In the genomic region with DNA sequence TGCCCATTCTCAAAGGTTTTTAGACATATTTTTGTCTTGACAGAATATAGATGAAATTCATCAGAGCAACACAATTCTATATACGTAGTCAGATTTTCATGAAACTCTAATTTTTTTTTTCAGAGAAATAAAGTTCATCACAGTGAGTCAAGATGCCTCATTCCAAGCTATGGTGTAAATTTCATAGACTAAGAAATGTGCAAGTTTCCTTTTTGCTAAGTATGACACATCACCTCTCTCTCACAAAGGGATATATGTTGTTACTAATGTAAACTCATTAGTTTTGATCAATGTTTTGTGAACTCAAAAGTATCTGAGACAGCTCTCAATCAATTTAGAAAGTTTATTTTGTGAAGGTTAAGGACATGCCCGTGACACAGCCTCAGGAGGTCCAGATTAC, we compare ENCODE assay signal across 17 cellular contexts.
A peak's percentile ranks its signal among the peaks of the same experiment; 100 is the strongest.
DNase-seq lines count a peak whose midpoint lies in the region; ATAC-seq and TF ChIP-seq lines count a peak whose summit lies in the region.
"Had no signal": no experiment of that assay in that cellular context is flagged by ENCODE, and none has a peak within 500 bp of the region (broad histone marks: within the 10 kb centered on the region; RNA-seq: fewer than 3 reads in every experiment).

No MANE protein-coding gene starts in this region.

- CTCF ChIA-PET in activated CD8-positive, alpha-beta T cell treated with anti-CD3 and anti-CD28 coated beads for 36 hours (lab: Charles Lee), result no interaction called here
- CTCF ChIA-PET in activated CD8-positive, alpha-beta T cell treated with anti-CD3 and anti-CD28 coated beads, Interleukin-2, amount 10 ng/mL, durations not matched to agents 7 days and 5 days (lab: Charles Lee), result no interaction called here
- CTCF ChIA-PET in RWPE1 (lab: Yijun Ruan, JAX), result no interaction called here
- CTCF ChIA-PET in activated CD8-positive, alpha-beta memory T cell treated with anti-CD3 and anti-CD28 coated beads, Interleukin-2, amount 10 ng/mL, durations not matched to agents 7 days and 5 days (lab: Charles Lee), result no interaction called here

- intact Hi-C loops in activated CD8-positive, alpha-beta T cell treated with anti-CD3 and anti-CD28 coated beads for 36 hours (cut with micrococcal nuclease), result no loop called here

- no peak overlapping the region for H3K4me3 Mint-ChIP-seq in activated CD8-positive, alpha-beta T cell treated with anti-CD3 and anti-CD28 coated beads for 36 hours
- no peak overlapping the region for H3K4me3 Mint-ChIP-seq in activated CD8-positive, alpha-beta T cell treated with anti-CD3 and anti-CD28 coated beads, Interleukin-2, amount 10 ng/mL, durations not matched to agents 7 days and 5 days
- peak overlapping the region; percentile 50 for H3K4me3 Mint-ChIP-seq in stimulated activated effector memory CD8-positive, alpha-beta T cell treated with anti-CD3 and anti-CD28 coated beads, Interleukin-12 subunit alpha, Interleukin-12 subunit beta, amount 100 ng/mL, for 72 hours
- H3K4me3 Mint-ChIP-seq in activated CD8-positive, alpha-beta memory T cell treated with anti-CD3 and anti-CD28 coated beads, Interleukin-2, amount 10 ng/mL, durations not matched to agents 7 days and 5 days, result no peak overlapping the region

- TF ChIP-seq CTCF in activated CD8-positive, alpha-beta T cell treated with anti-CD3 and anti-CD28 coated beads for 36 hours (IDR thresholded peaks at IDR 0.05), result no peak
- TF ChIP-seq CTCF in RWPE1 (conservative IDR thresholded peaks at IDR 0.05; ENCODE audit: low read depth), result no peak

- ATAC-seq in activated CD8-positive, alpha-beta T cell treated with anti-CD3 and anti-CD28 coated beads for 36 hours, result peak; percentile 87
- ATAC-seq in activated CD8-positive, alpha-beta T cell treated with anti-CD3 and anti-CD28 coated beads, Interleukin-2, amount 10 ng/mL, durations not matched to agents 7 days and 5 days, result no peak
- ATAC-seq in stimulated activated effector memory CD8-positive, alpha-beta T cell treated with anti-CD3 and anti-CD28 coated beads, Interleukin-12 subunit alpha, Interleukin-12 subunit beta, amount 100 ng/mL, for 72 hours, result peak; percentile 97
- no peak for ATAC-seq in activated CD8-positive, alpha-beta memory T cell treated with anti-CD3 and anti-CD28 coated beads, Interleukin-2, amount 10 ng/mL, durations not matched to agents 7 days and 5 days
- ATAC-seq in GM18511 (IDR thresholded peaks at IDR 0.05; ENCODE audit: unreplicated experiment), result no peak
- no peak for ATAC-seq in HG02852 (IDR thresholded peaks at IDR 0.05; ENCODE audit: unreplicated experiment)
- ATAC-seq: HepG2, Right ventricle myocardium inferior, upper lobe of right lung had no signal

- no peaks in the 10 kb centered on the region for H3K27me3 Mint-ChIP-seq in activated CD8-positive, alpha-beta T cell treated with anti-CD3 and anti-CD28 coated beads for 36 hours
- H3K27me3 Mint-ChIP-seq in activated CD8-positive, alpha-beta T cell treated with anti-CD3 and anti-CD28 coated beads, Interleukin-2, amount 10 ng/mL, durations not matched to agents 7 days and 5 days (ENCODE audit: low read depth), result no peaks in the 10 kb centered on the region
- no peaks in the 10 kb centered on the region for H3K27me3 Mint-ChIP-seq in activated CD8-positive, alpha-beta memory T cell treated with anti-CD3 and anti-CD28 coated beads, Interleukin-2, amount 10 ng/mL, durations not matched to agents 7 days and 5 days

- DNase-seq in activated CD8-positive, alpha-beta T cell treated with anti-CD3 and anti-CD28 coated beads for 36 hours, result no peak
- no peak for DNase-seq in activated CD8-positive, alpha-beta T cell treated with anti-CD3 and anti-CD28 coated beads, Interleukin-2, amount 10 ng/mL, durations not matched to agents 7 days and 5 days
- peak; percentile 41 for DNase-seq in RWPE1 (ENCODE audit: low spot score)
- peak; percentile 22 for DNase-seq in epithelial cell of prostate (ENCODE audit: low read depth, low spot score)
- DNase-seq in stimulated activated effector memory CD8-positive, alpha-beta T cell treated with anti-CD3 and anti-CD28 coated beads, Interleukin-12 subunit alpha, Interleukin-12 subunit beta, amount 100 ng/mL, for 72 hours (ENCODE audit: low spot score in 2 of 2), result no peak
- DNase-seq in activated CD8-positive, alpha-beta memory T cell treated with anti-CD3 and anti-CD28 coated beads, Interleukin-2, amount 10 ng/mL, durations not matched to agents 7 days and 5 days, result no peak
- DNase-seq: ACHN; Calu3; NCI-H1105 treated with DMSO at 0.1 percent for 48 hours; NCI-H526; stimulated activated CD4-positive, alpha-beta T cell treated with anti-CD3 and anti-CD28 coated beads, Interleukin-15, amount 100 ng/mL, for 24 hours; upper lobe of right lung had no signal

- POLR2A ChIA-PET in activated CD8-positive, alpha-beta T cell treated with anti-CD3 and anti-CD28 coated beads for 36 hours (lab: Charles Lee), result no interaction called here
- POLR2A ChIA-PET in activated CD8-positive, alpha-beta T cell treated with anti-CD3 and anti-CD28 coated beads, Interleukin-2, amount 10 ng/mL, durations not matched to agents 7 days and 5 days (lab: Charles Lee), result no interaction called here
- POLR2A ChIA-PET in RWPE1 (lab: Yijun Ruan, JAX; ENCODE audit: low non-redundant PET), result no interaction called here

- H3K9me3 Mint-ChIP-seq in activated CD8-positive, alpha-beta T cell treated with anti-CD3 and anti-CD28 coated beads for 36 hours, result no peaks in the 10 kb centered on the region
- no peaks in the 10 kb centered on the region for H3K9me3 Mint-ChIP-seq in activated CD8-positive, alpha-beta T cell treated with anti-CD3 and anti-CD28 coated beads, Interleukin-2, amount 10 ng/mL, durations not matched to agents 7 days and 5 days (ENCODE audit: insufficient read depth)
- H3K9me3 Mint-ChIP-seq in stimulated activated effector memory CD8-positive, alpha-beta T cell treated with anti-CD3 and anti-CD28 coated beads, Interleukin-12 subunit alpha, Interleukin-12 subunit beta, amount 100 ng/mL, for 72 hours, result no peaks in the 10 kb centered on the region
- H3K9me3 Mint-ChIP-seq in activated CD8-positive, alpha-beta memory T cell treated with anti-CD3 and anti-CD28 coated beads, Interleukin-2, amount 10 ng/mL, durations not matched to agents 7 days and 5 days (ENCODE audit: low read depth), result no peaks in the 10 kb centered on the region

- peak overlapping the region; percentile 63 for H3K27ac Mint-ChIP-seq in activated CD8-positive, alpha-beta T cell treated with anti-CD3 and anti-CD28 coated beads for 36 hours
- H3K27ac Mint-ChIP-seq in activated CD8-positive, alpha-beta T cell treated with anti-CD3 and anti-CD28 coated beads, Interleukin-2, amount 10 ng/mL, durations not matched to agents 7 days and 5 days, result no peak overlapping the region
- peak overlapping the region; percentile 91 for H3K27ac Mint-ChIP-seq in stimulated activated effector memory CD8-positive, alpha-beta T cell treated with anti-CD3 and anti-CD28 coated beads, Interleukin-12 subunit alpha, Interleukin-12 subunit beta, amount 100 ng/mL, for 72 hours
- H3K27ac Mint-ChIP-seq in activated CD8-positive, alpha-beta memory T cell treated with anti-CD3 and anti-CD28 coated beads, Interleukin-2, amount 10 ng/mL, durations not matched to agents 7 days and 5 days, result no peak overlapping the region

- no peaks in the 10 kb centered on the region for H3K36me3 Mint-ChIP-seq in activated CD8-positive, alpha-beta T cell treated with anti-CD3 and anti-CD28 coated beads for 36 hours (ENCODE audit: low read depth)
- H3K36me3 Mint-ChIP-seq in activated CD8-positive, alpha-beta T cell treated with anti-CD3 and anti-CD28 coated beads, Interleukin-2, amount 10 ng/mL, durations not matched to agents 7 days and 5 days (ENCODE audit: low read depth), result no peaks in the 10 kb centered on the region
- no peaks in the 10 kb centered on the region for H3K36me3 Mint-ChIP-seq in stimulated activated effector memory CD8-positive, alpha-beta T cell treated with anti-CD3 and anti-CD28 coated beads, Interleukin-12 subunit alpha, Interleukin-12 subunit beta, amount 100 ng/mL, for 72 hours
- H3K36me3 Mint-ChIP-seq in activated CD8-positive, alpha-beta memory T cell treated with anti-CD3 and anti-CD28 coated beads, Interleukin-2, amount 10 ng/mL, durations not matched to agents 7 days and 5 days, result no peaks in the 10 kb centered on the region

- H3K4me1 Mint-ChIP-seq in activated CD8-positive, alpha-beta T cell treated with anti-CD3 and anti-CD28 coated beads for 36 hours (ENCODE audit: low read depth), result peaks cover 19% of the 10 kb centered on the region
- no peaks in the 10 kb centered on the region for H3K4me1 Mint-ChIP-seq in activated CD8-positive, alpha-beta T cell treated with anti-CD3 and anti-CD28 coated beads, Interleukin-2, amount 10 ng/mL, durations not matched to agents 7 days and 5 days (ENCODE audit: low read depth)
- H3K4me1 Mint-ChIP-seq in stimulated activated effector memory CD8-positive, alpha-beta T cell treated with anti-CD3 and anti-CD28 coated beads, Interleukin-12 subunit alpha, Interleukin-12 subunit beta, amount 100 ng/mL, for 72 hours, result peaks cover 23% of the 10 kb centered on the region
- peaks cover 17% of the 10 kb centered on the region for H3K4me1 Mint-ChIP-seq in activated CD8-positive, alpha-beta memory T cell treated with anti-CD3 and anti-CD28 coated beads, Interleukin-2, amount 10 ng/mL, durations not matched to agents 7 days and 5 days

- H3K27ac ChIP-seq in RWPE1 (no peak overlapping the region), epithelial cell of prostate (peak overlapping the region; percentile 63)
- H3K27ac ChIP-seq: parathyroid adenoma, upper lobe of right lung had no signal

Comparison
In these comparisons a context has a peak if more than half of its experiments do, and no peak if none do; other contexts are left out.
1. ATAC-seq: peak in activated CD8-positive, alpha-beta T cell treated with anti-CD3 and anti-CD28 coated beads for 36 hours (single experiment) and stimulated activated effector memory CD8-positive, alpha-beta T cell treated with anti-CD3 and anti-CD28 coated beads, Interleukin-12 subunit alpha, Interleukin-12 subunit beta, amount 100 ng/mL, for 72 hours (single experiment); none in activated CD8-positive, alpha-beta T cell treated with anti-CD3 and anti-CD28 coated beads, Interleukin-2, amount 10 ng/mL, durations not matched to agents 7 days and 5 days (single experiment), activated CD8-positive, alpha-beta memory T cell treated with anti-CD3 and anti-CD28 coated beads, Interleukin-2, amount 10 ng/mL, durations not matched to agents 7 days and 5 days (single experiment), GM18511 (single experiment) and HG02852 (single experiment).
2. H3K27ac Mint-ChIP-seq: peak in activated CD8-positive, alpha-beta T cell treated with anti-CD3 and anti-CD28 coated beads for 36 hours (single experiment) and stimulated activated effector memory CD8-positive, alpha-beta T cell treated with anti-CD3 and anti-CD28 coated beads, Interleukin-12 subunit alpha, Interleukin-12 subunit beta, amount 100 ng/mL, for 72 hours (single experiment); none in activated CD8-positive, alpha-beta T cell treated with anti-CD3 and anti-CD28 coated beads, Interleukin-2, amount 10 ng/mL, durations not matched to agents 7 days and 5 days (single experiment) and activated CD8-positive, alpha-beta memory T cell treated with anti-CD3 and anti-CD28 coated beads, Interleukin-2, amount 10 ng/mL, durations not matched to agents 7 days and 5 days (single experiment).
3. DNase-seq: peak in RWPE1 (single experiment) and epithelial cell of prostate (single experiment); none in activated CD8-positive, alpha-beta T cell treated with anti-CD3 and anti-CD28 coated beads for 36 hours (single experiment), activated CD8-positive, alpha-beta T cell treated with anti-CD3 and anti-CD28 coated beads, Interleukin-2, amount 10 ng/mL, durations not matched to agents 7 days and 5 days (single experiment), stimulated activated effector memory CD8-positive, alpha-beta T cell treated with anti-CD3 and anti-CD28 coated beads, Interleukin-12 subunit alpha, Interleukin-12 subunit beta, amount 100 ng/mL, for 72 hours (0 of 2) and activated CD8-positive, alpha-beta memory T cell treated with anti-CD3 and anti-CD28 coated beads, Interleukin-2, amount 10 ng/mL, durations not matched to agents 7 days and 5 days (single experiment).